Comparison of ENCODE assay signal across 18 cellular contexts in the genomic region with DNA sequence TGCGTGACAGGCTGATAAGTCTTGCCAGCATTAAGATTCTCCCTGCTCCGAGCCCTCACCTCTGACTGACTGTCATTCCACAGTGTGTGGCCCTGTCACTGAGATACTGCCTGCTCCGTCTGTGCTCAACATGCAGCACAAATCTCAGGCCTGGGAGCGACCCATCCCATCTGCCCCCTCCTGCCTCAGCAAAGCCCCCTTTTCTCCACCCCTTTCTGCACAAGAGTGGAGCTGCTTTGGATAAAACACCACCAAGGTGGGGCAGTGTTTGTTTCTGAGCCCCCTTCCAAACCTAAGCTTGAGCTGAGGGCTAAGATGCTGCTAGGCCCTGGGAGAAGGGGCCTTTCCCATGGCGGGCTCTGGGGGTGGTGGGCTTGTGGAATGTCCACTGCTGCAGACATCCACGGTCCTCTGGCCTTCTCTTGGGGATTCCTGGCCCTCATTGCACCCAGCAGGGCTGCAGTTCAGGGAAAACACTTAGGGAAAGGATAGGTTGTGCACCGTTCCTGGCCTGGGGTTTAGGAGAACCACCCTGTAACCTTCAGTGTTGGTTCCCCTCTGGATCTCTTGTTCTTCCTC.
"Had no signal": no experiment of that assay in that cellular context is flagged by ENCODE, and none has a peak within 500 bp of the region (broad histone marks: within the 10 kb centered on the region; RNA-seq: fewer than 3 reads in every experiment).

No MANE protein-coding gene starts in this region.

- H3K36me3 Mint-ChIP-seq: naive thymus-derived CD4-positive, alpha-beta T cell had no signal

- H3K27ac Mint-ChIP-seq: activated B cell treated with CpG ODN at 0.5 μM for 24 hours; activated CD4-positive, alpha-beta T cell treated with anti-CD3 and anti-CD28 coated beads for 36 hours; activated CD8-positive, alpha-beta T cell treated with anti-CD3 and anti-CD28 coated beads, Interleukin-2, amount 10 ng/mL, durations not matched to agents 7 days and 5 days; activated naive CD8-positive, alpha-beta T cell treated with anti-CD3 and anti-CD28 coated beads, Interleukin-2, amount 50 U/mL, for 24 hours; naive thymus-derived CD4-positive, alpha-beta T cell; T-helper 1 cell treated with Interleukin-12 subunit alpha and Interleukin-12 subunit beta and Interleukin-4 antibody, amounts not matched to agents 30 μg/mL and 1 μg/mL, for 36 hours had no signal

- H3K4me3 Mint-ChIP-seq: activated B cell treated with CpG ODN at 0.5 μM for 24 hours; activated CD4-positive, alpha-beta T cell treated with anti-CD3 and anti-CD28 coated beads for 36 hours; activated CD8-positive, alpha-beta T cell treated with anti-CD3 and anti-CD28 coated beads, Interleukin-2, amount 10 ng/mL, durations not matched to agents 7 days and 5 days; activated naive CD8-positive, alpha-beta T cell treated with anti-CD3 and anti-CD28 coated beads, Interleukin-2, amount 50 U/mL, for 24 hours; naive thymus-derived CD4-positive, alpha-beta T cell; neural crest cell; T-helper 1 cell treated with Interleukin-12 subunit alpha and Interleukin-12 subunit beta and Interleukin-4 antibody, amounts not matched to agents 30 μg/mL and 1 μg/mL, for 36 hours had no signal

- H3K27me3 Mint-ChIP-seq: activated naive CD8-positive, alpha-beta T cell treated with anti-CD3 and anti-CD28 coated beads, Interleukin-2, amount 50 U/mL, for 24 hours had no signal

- H3K4me1 Mint-ChIP-seq: activated B cell treated with CpG ODN at 0.5 μM for 24 hours; activated CD4-positive, alpha-beta T cell treated with anti-CD3 and anti-CD28 coated beads for 36 hours; activated naive CD8-positive, alpha-beta T cell treated with anti-CD3 and anti-CD28 coated beads, Interleukin-2, amount 50 U/mL, for 24 hours; naive thymus-derived CD4-positive, alpha-beta T cell; neural crest cell had no signal

- H3K36me3 ChIP-seq: heart right ventricle, lower lobe of right lung had no signal

- H3K4me1 ChIP-seq: heart right ventricle, lower lobe of right lung had no signal

- H3K27ac ChIP-seq: heart right ventricle, lower lobe of right lung had no signal

- H3K4me3 ChIP-seq: heart right ventricle, lower lobe of right lung had no signal

- ATAC-seq: activated CD4-positive, alpha-beta T cell treated with anti-CD3 and anti-CD28 coated beads for 36 hours; activated CD8-positive, alpha-beta T cell treated with anti-CD3 and anti-CD28 coated beads, Interleukin-2, amount 10 ng/mL, durations not matched to agents 7 days and 5 days; activated naive CD8-positive, alpha-beta T cell treated with anti-CD3 and anti-CD28 coated beads, Interleukin-2, amount 50 U/mL, for 24 hours; heart right ventricle; left cardiac atrium; lower lobe of right lung; naive thymus-derived CD4-positive, alpha-beta T cell had no signal

- DNase-seq: activated B cell treated with CpG ODN at 0.5 μM for 24 hours; activated CD4-positive, alpha-beta T cell treated with anti-CD3 and anti-CD28 coated beads for 36 hours; activated CD8-positive, alpha-beta T cell treated with anti-CD3 and anti-CD28 coated beads, Interleukin-2, amount 10 ng/mL, durations not matched to agents 7 days and 5 days; activated naive CD4-positive, alpha-beta T cell treated with anti-CD3 and anti-CD28 coated beads, Interleukin-2, amount 50 U/mL, for 16 hours; activated naive CD8-positive, alpha-beta T cell treated with anti-CD3 and anti-CD28 coated beads, Interleukin-2, amount 50 U/mL, for 24 hours; activated T-cell treated with anti-CD3 and anti-CD28 coated beads, Interleukin-2, amount 50 U/mL, for 48 hours; effector CD4-positive, alpha-beta T cell; heart right ventricle; left cardiac atrium; lower lobe of right lung; mesendoderm; naive thymus-derived CD4-positive, alpha-beta T cell; occipital lobe; stimulated activated CD4-positive, alpha-beta T cell treated with anti-CD3 and anti-CD28 coated beads, Interleukin-4, amount 100 ng/mL, for 1 hour; stimulated activated naive CD4-positive, alpha-beta T cell; T1000 had no signal
